In the genomic region with DNA sequence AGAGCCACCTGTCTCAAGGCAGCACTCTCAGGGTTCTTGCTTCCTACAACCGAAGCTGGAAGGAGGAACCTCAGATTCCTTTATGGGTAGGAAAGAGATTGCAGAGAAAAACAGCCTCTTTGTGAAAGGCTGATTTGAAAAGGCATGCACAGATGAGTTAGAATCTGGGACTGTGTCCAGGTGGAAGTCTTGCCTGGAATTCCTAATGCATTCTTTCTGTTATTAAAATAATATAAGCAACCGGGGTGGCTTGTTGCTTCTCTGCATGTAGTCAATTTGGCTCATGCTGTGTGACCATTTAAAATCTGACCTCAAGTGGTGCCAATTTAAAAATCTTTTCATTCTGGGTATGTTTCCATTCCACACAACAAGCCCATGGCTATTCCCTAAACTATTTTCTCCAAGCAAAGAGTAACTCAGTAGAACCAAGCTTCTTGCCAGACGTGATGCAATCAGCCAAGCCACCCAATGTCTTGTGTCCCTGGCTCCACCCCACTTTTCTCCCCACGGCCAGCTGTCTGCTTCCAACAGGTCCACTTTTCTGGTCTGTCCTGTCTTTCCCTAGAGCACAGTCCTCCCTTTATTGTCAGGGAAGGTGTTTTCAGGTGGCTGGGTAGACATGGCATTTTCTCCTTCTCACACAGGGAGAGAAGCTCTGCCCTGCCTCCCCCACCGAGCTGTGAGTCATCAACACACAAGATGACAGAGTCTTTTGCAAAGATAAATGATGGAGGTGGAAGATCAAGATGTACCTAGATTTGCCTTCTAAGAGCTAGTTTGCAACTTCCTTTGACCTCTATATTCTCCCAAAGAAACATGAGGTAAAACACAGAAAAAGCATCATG, we compare ENCODE assay signal across 7 cellular contexts.
A peak's percentile ranks its signal among the peaks of the same experiment; 100 is the strongest.
DNase-seq lines count a peak whose midpoint lies in the region; ATAC-seq and TF ChIP-seq lines count a peak whose summit lies in the region.

No MANE protein-coding gene starts in this region.

- no peak for TF ChIP-seq CTCF in foreskin fibroblast (IDR thresholded peaks at IDR 0.05; ENCODE audit: low read depth, low read length)

- H3K4me3 ChIP-seq in foreskin fibroblast (ENCODE audit: low read depth in 1 of 2, low read length in 2 of 2) (no peak overlapping the region), skeletal muscle cell (ENCODE audit: low read depth, low read length) (no peak overlapping the region)

- DNase-seq in LHCN-M2 (ENCODE audit: low read depth) = peak; percentile 41
- DNase-seq in activated CD8-positive, alpha-beta memory T cell treated with anti-CD3 and anti-CD28 coated beads, Interleukin-2, amount 50 U/mL, for 48 hours = peak; percentile 58
- peak; percentile 35 to 66 for DNase-seq in foreskin fibroblast
- peak; percentile 17 for DNase-seq in skeletal muscle cell (ENCODE audit: low read depth)
- DNase-seq in SHP77 (lab: John Stamatoyannopoulos, UW) = no peak
- no peak for DNase-seq in GM19240 (ENCODE audit: insufficient read length, low spot score)

- ATAC-seq in GM21360 (IDR thresholded peaks at IDR 0.05; ENCODE audit: unreplicated experiment) = no peak

Comparison
In these comparisons a context has a peak if more than half of its experiments do, and no peak if none do; other contexts are left out.
1. DNase-seq: peak in LHCN-M2 (single experiment), activated CD8-positive, alpha-beta memory T cell treated with anti-CD3 and anti-CD28 coated beads, Interleukin-2, amount 50 U/mL, for 48 hours (single experiment), foreskin fibroblast (2 of 2) and skeletal muscle cell (single experiment); none in SHP77 (0 of 2) and GM19240 (single experiment).